ENCODE assay signal across 1 cellular context in genomic region chr2:176395273-176395854, GRCh38.
TF ChIP-seq lines count a peak whose summit lies in the region.

No MANE protein-coding gene starts in this region.

TF ChIP-seq in HepG2, 621 proteins besides CTCF, POLR2A, EP300 and RAD21 (continued from another document):
- TF ChIP-seq, protein P1, sequence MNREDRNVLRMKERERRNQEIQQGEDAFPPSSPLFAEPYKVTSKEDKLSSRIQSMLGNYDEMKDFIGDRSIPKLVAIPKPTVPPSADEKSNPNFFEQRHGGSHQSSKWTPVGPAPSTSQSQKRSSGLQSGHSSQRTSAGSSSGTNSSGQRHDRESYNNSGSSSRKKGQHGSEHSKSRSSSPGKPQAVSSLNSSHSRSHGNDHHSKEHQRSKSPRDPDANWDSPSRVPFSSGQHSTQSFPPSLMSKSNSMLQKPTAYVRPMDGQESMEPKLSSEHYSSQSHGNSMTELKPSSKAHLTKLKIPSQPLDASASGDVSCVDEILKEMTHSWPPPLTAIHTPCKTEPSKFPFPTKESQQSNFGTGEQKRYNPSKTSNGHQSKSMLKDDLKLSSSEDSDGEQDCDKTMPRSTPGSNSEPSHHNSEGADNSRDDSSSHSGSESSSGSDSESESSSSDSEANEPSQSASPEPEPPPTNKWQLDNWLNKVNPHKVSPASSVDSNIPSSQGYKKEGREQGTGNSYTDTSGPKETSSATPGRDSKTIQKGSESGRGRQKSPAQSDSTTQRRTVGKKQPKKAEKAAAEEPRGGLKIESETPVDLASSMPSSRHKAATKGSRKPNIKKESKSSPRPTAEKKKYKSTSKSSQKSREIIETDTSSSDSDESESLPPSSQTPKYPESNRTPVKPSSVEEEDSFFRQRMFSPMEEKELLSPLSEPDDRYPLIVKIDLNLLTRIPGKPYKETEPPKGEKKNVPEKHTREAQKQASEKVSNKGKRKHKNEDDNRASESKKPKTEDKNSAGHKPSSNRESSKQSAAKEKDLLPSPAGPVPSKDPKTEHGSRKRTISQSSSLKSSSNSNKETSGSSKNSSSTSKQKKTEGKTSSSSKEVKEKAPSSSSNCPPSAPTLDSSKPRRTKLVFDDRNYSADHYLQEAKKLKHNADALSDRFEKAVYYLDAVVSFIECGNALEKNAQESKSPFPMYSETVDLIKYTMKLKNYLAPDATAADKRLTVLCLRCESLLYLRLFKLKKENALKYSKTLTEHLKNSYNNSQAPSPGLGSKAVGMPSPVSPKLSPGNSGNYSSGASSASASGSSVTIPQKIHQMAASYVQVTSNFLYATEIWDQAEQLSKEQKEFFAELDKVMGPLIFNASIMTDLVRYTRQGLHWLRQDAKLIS (CRISPR knock-in tag; IDR thresholded peaks at IDR 0.05): no peak
- TF ChIP-seq KMT2A (CRISPR knock-in tag; IDR thresholded peaks at IDR 0.05) (no peak), ZSCAN22 (CRISPR knock-in tag; IDR thresholded peaks at IDR 0.05) (no peak), ZNF292 (CRISPR knock-in tag; IDR thresholded peaks at IDR 0.05; ENCODE audit: borderline replicate concordance, low read depth) (no peak), HNRNPH1 (optimal IDR thresholded peaks at IDR 0.05; ENCODE audit: low read depth, low read length) (no peak)
- TF ChIP-seq, protein P2, sequence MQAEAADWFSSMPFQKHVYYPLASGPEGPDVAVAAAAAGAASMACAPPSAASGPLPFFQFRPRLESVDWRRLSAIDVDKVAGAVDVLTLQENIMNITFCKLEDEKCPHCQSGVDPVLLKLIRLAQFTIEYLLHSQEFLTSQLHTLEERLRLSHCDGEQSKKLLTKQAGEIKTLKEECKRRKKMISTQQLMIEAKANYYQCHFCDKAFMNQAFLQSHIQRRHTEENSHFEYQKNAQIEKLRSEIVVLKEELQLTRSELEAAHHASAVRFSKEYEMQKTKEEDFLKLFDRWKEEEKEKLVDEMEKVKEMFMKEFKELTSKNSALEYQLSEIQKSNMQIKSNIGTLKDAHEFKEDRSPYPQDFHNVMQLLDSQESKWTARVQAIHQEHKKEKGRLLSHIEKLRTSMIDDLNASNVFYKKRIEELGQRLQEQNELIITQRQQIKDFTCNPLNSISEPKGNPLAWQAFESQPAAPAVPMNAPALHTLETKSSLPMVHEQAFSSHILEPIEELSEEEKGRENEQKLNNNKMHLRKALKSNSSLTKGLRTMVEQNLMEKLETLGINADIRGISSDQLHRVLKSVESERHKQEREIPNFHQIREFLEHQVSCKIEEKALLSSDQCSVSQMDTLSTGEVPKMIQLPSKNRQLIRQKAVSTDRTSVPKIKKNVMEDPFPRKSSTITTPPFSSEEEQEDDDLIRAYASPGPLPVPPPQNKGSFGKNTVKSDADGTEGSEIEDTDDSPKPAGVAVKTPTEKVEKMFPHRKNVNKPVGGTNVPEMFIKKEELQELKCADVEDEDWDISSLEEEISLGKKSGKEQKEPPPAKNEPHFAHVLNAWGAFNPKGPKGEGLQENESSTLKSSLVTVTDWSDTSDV (CRISPR knock-in tag; IDR thresholded peaks at IDR 0.05): no peak
TF ChIP-seq in HepG2: peak in this region for 0.
